In the genomic region with DNA sequence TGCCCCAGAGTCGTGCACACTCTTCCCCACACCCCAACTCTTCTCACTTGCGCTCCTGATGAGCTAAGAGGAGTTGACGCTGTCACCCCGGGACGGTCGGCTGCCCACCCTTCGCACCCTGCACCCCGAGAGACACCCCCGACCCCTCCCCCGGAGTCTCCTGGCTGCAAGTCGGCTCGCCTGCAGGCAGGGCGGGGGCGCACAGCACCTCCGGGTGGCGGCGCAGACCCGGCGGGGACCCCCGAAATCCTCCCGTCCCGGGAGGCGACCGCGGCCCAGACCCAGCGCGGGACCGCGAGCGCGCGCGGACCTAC, we compare ENCODE assay signal across 8 cellular contexts. TPM values are rescaled to one million over a fixed set of nuclear protein-coding genes. Genes with fewer than 3 reads are reported as not detected.
DNase-seq lines count a peak whose midpoint lies in the region; ATAC-seq, FAIRE-seq and TF ChIP-seq lines count a peak whose summit lies in the region.
"Had no signal": no experiment of that assay in that cellular context is flagged by ENCODE, and none has a peak within 500 bp of the region (broad histone marks: within the 10 kb centered on the region; RNA-seq: fewer than 3 reads in every experiment).

No MANE protein-coding gene starts in this region.

- H3K4me3 Mint-ChIP-seq in activated T-cell treated with anti-CD3 and anti-CD28 coated beads, Interleukin-2, amount 50 U/mL, for 72 hours: peak overlapping the region in 1 of 2 donors; percentile 59
- H3K4me3 Mint-ChIP-seq in immature natural killer cell: peak overlapping the region in 4 of 5 donors; percentile 47 to 66 (median 52)

- peak; percentile 6 to 14 for ATAC-seq in activated T-cell treated with anti-CD3 and anti-CD28 coated beads, Interleukin-2, amount 50 U/mL, for 72 hours (replicated peaks in 1 of 2)
- no peak for ATAC-seq in HG02763 (IDR thresholded peaks at IDR 0.05; ENCODE audit: unreplicated experiment)

- no peak for FAIRE-seq in GM12892 (lab: Jason Lieb, UNC)

- TF ChIP-seq CTCF in HFF-Myc (IDR thresholded peaks at IDR 0.05; ENCODE audit: low read depth, low read length, missing control alignments) (no peak), spleen (IDR thresholded peaks at IDR 0.05 in 8 of 11, conservative IDR thresholded peaks at IDR 0.05 in 3 of 11) (no peak)

- peak overlapping the region in 7 of 8 donors; percentile 67 to 82 (median 73) for H3K27ac ChIP-seq in spleen

- no peaks in the 10 kb centered on the region for H3K9me3 ChIP-seq in spleen

- DNase-seq in HFF-Myc (ENCODE audit: extremely low read depth, low read depth) (no peak), immature natural killer cell (no peak), spleen (no peak), NOMO-1 treated with DMSO at 0.1 percent for 48 hours (lab: John Stamatoyannopoulos, UW; ENCODE audit: unreplicated experiment) (no peak), GM12892 (ENCODE audit: insufficient read length) (no peak)
- no peak for DNase-seq in activated T-cell treated with anti-CD3 and anti-CD28 coated beads, Interleukin-2, amount 50 U/mL, for 72 hours
- DNase-seq: MV-4-11 had no signal

- H3K9me3 Mint-ChIP-seq in activated T-cell treated with anti-CD3 and anti-CD28 coated beads, Interleukin-2, amount 50 U/mL, for 72 hours: no peaks in the 10 kb centered on the region
- no peaks in the 10 kb centered on the region for H3K9me3 Mint-ChIP-seq in immature natural killer cell

- peaks cover 1 to 4% of the 10 kb centered on the region in 2 donors for H3K36me3 Mint-ChIP-seq in activated T-cell treated with anti-CD3 and anti-CD28 coated beads, Interleukin-2, amount 50 U/mL, for 72 hours (ENCODE audit: insufficient read depth in 2 of 2)
- H3K36me3 Mint-ChIP-seq in immature natural killer cell: no peaks in the 10 kb centered on the region

- no peaks in the 10 kb centered on the region for H3K36me3 ChIP-seq in spleen

- H3K4me1 Mint-ChIP-seq in activated T-cell treated with anti-CD3 and anti-CD28 coated beads, Interleukin-2, amount 50 U/mL, for 72 hours (ENCODE audit: low read depth): peaks cover 9% of the 10 kb centered on the region
- H3K4me1 Mint-ChIP-seq in immature natural killer cell: peaks cover 8 to 9% of the 10 kb centered on the region in 2 donors

- H3K27ac Mint-ChIP-seq in activated T-cell treated with anti-CD3 and anti-CD28 coated beads, Interleukin-2, amount 50 U/mL, for 72 hours: no peak overlapping the region
- H3K27ac Mint-ChIP-seq in immature natural killer cell: no peak overlapping the region

- intact Hi-C loops in spleen (cut with DNase I; ENCODE audit: low total_unique reads): no loop called here

- H3K4me3 ChIP-seq in HFF-Myc (replicated peaks; ENCODE audit: low read depth, low read length): peak overlapping the region; percentile 58
- peak overlapping the region; percentile 40 to 79 (median 52) for H3K4me3 ChIP-seq in spleen

- WGBS in spleen, 5 donors: 1 to 4% (median 2%) methylated on average over 14 to 33 of the region's 33 CpGs

- H3K4me1 ChIP-seq in spleen: peaks cover 4 to 73% (median 48%) of the 10 kb centered on the region in 6 donors

- H3K27me3 ChIP-seq in spleen (replicated peaks in 1 of 7): peaks cover 0 to 51% (median 22%) of the 10 kb centered on the region in 7 donors

- no peak for TF ChIP-seq POLR2A in spleen (IDR thresholded peaks at IDR 0.05)
- no peak for TF ChIP-seq POLR2A in GM12892 (IDR thresholded peaks at IDR 0.05; ENCODE audit: low read depth, low read length)

- H3K27me3 Mint-ChIP-seq in activated T-cell treated with anti-CD3 and anti-CD28 coated beads, Interleukin-2, amount 50 U/mL, for 72 hours (ENCODE audit: low read depth): peaks cover 52% of the 10 kb centered on the region
- peaks cover 17 to 23% (median 17%) of the 10 kb centered on the region in 3 donors for H3K27me3 Mint-ChIP-seq in immature natural killer cell (ENCODE audit: low read depth in 3 of 3)

RNA-seq across cellular contexts. Expression of a gene that starts 0.4 kb away (rescaled TPM):
- under 1 TPM; 0.34 to 0.49 TPM for total RNA-seq in activated T-cell treated with anti-CD3 and anti-CD28 coated beads, Interleukin-2, amount 50 U/mL, for 72 hours
- polyA plus RNA-seq in immature natural killer cell (not detected), spleen (10 to 100 TPM in 2 of 3 donors, 1 to 10 TPM in 1; 6.5 to 17.6 (median 14.1) TPM)
- total RNA-seq in spleen: 10 to 100 TPM; 34.3 to 57.1 (median 39.5) TPM
- not detected for polyA plus RNA-seq in GM12892 (2012; ENCODE audit: missing spikeins)

RNA-seq across cellular contexts. Expression of a gene that starts 25.7 kb away (rescaled TPM):
- 10 to 100 TPM; 14.7 to 22.3 TPM for total RNA-seq in activated T-cell treated with anti-CD3 and anti-CD28 coated beads, Interleukin-2, amount 50 U/mL, for 72 hours
- polyA plus RNA-seq in immature natural killer cell: 1 to 10 TPM; 3.2 to 6.2 (median 3.9) TPM
- 10 to 100 TPM; 26.3 to 40.8 (median 32.0) TPM for total RNA-seq in spleen
- 10 to 100 TPM; 39.3 to 63.6 (median 52.7) TPM for polyA plus RNA-seq in spleen
- 3.9 TPM for polyA plus RNA-seq in GM12892 (2012; ENCODE audit: missing spikeins)

RNA-seq across cellular contexts. Expression of a gene that starts 33.2 kb away (rescaled TPM):
- 1 to 10 TPM; 1.9 to 4.1 TPM for total RNA-seq in activated T-cell treated with anti-CD3 and anti-CD28 coated beads, Interleukin-2, amount 50 U/mL, for 72 hours
- polyA plus RNA-seq in immature natural killer cell (1 to 10 TPM in 2 of 3 donors, under 1 TPM in 1; 0.64 to 1.1 (median 1.0) TPM), spleen (1 to 10 TPM; 2.6 to 4.3 (median 3.0) TPM)
- total RNA-seq in spleen: 10 to 100 TPM in 5 of 7 donors, 1 to 10 TPM in 2; 6.8 to 20.4 (median 12.3) TPM
- polyA plus RNA-seq in GM12892 (2012; ENCODE audit: missing spikeins): 1.1 TPM

RNA-seq across cellular contexts. Expression of a gene that starts 50.4 kb away (rescaled TPM):
- 1,000 to 10,000 TPM; 1,135 to 1,244 TPM for total RNA-seq in activated T-cell treated with anti-CD3 and anti-CD28 coated beads, Interleukin-2, amount 50 U/mL, for 72 hours
- polyA plus RNA-seq in immature natural killer cell (1,000 to 10,000 TPM; 1,906 to 2,262 (median 2,182) TPM), spleen (1,000 to 10,000 TPM; 2,005 to 3,321 (median 2,533) TPM)
- 1,000 to 10,000 TPM; 1,915 to 2,864 (median 2,469) TPM for total RNA-seq in spleen
- polyA plus RNA-seq in GM12892 (2012; ENCODE audit: missing spikeins): 1,700 TPM

Comparison
In these comparisons a context has a peak if more than half of its experiments do, and no peak if none do; other contexts are left out.
1. RNA of a gene that starts 0.4 kb away (total RNA-seq): 34.3 to 57.1 TPM in spleen; 0.34 to 0.49 TPM in activated T-cell treated with anti-CD3 and anti-CD28 coated beads, Interleukin-2, amount 50 U/mL, for 72 hours; every median in the first group is over 10 times any median in the second.